1 cellular context compared by ENCODE assay signal in genomic region chr21:41752231-41752681, GRCh38.
A peak's percentile ranks its signal among the peaks of the same experiment; 100 is the strongest.
TF ChIP-seq lines count a peak whose summit lies in the region.

No MANE protein-coding gene starts in this region.

TF ChIP-seq in HEK293, 187 proteins besides CTCF, POLR2A, EP300 and RAD21 (continued from another document):
- TF ChIP-seq ZBTB21 (tag by site-specific recombination; IDR thresholded peaks at IDR 0.05): peak; percentile 55; the same call in 1 of the 2 replicates
- no peak for TF ChIP-seq ZNF18 (tag by site-specific recombination; IDR thresholded peaks at IDR 0.05)
- no peak for TF ChIP-seq ZNF221 (tag by site-specific recombination; IDR thresholded peaks at IDR 0.05; ENCODE audit: borderline replicate concordance)
- no peak for TF ChIP-seq ZNF155 (tag by site-specific recombination; IDR thresholded peaks at IDR 0.05)
- peak; percentile 92 for TF ChIP-seq SP7 (tag by site-specific recombination; IDR thresholded peaks at IDR 0.05)
- TF ChIP-seq IKZF3 (tag by site-specific recombination; IDR thresholded peaks at IDR 0.05): no peak
- TF ChIP-seq ZNF624 (tag by site-specific recombination; IDR thresholded peaks at IDR 0.05): no peak
- TF ChIP-seq ZNF280C (tag by site-specific recombination; IDR thresholded peaks at IDR 0.05): no peak
- no peak for TF ChIP-seq BCL6B (tag by site-specific recombination; IDR thresholded peaks at IDR 0.05)
- TF ChIP-seq KLF8 (tag by site-specific recombination; IDR thresholded peaks at IDR 0.05): no peak
- TF ChIP-seq ZBTB26 (tag by site-specific recombination; optimal IDR thresholded peaks at IDR 0.05): no peak
- TF ChIP-seq REPIN1 (tag by site-specific recombination; IDR thresholded peaks at IDR 0.05; ENCODE audit: low read depth): no peak
- TF ChIP-seq ZNF248 (tag by site-specific recombination; IDR thresholded peaks at IDR 0.05): no peak
- TF ChIP-seq KLF9 (tag by site-specific recombination; IDR thresholded peaks at IDR 0.05; ENCODE audit: low read depth): no peak
- no peak for TF ChIP-seq ZNF658 (tag by site-specific recombination; IDR thresholded peaks at IDR 0.05)
- no peak for TF ChIP-seq GLIS1 (tag by site-specific recombination; IDR thresholded peaks at IDR 0.05)
- peak; percentile 89 for TF ChIP-seq KLF10 (tag by site-specific recombination; IDR thresholded peaks at IDR 0.05)
- TF ChIP-seq GLIS2 (tag by site-specific recombination; IDR thresholded peaks at IDR 0.05): no peak
- peak; percentile 78 for TF ChIP-seq ZNF629 (tag by site-specific recombination; IDR thresholded peaks at IDR 0.05)
- no peak for TF ChIP-seq ZNF394 (tag by site-specific recombination; IDR thresholded peaks at IDR 0.05; ENCODE audit: borderline replicate concordance)
- peak; percentile 28; the same call in 1 of the 2 replicates for TF ChIP-seq PRDM10 (tag by site-specific recombination; IDR thresholded peaks at IDR 0.05)
- no peak for TF ChIP-seq ZNF792 (tag by site-specific recombination; IDR thresholded peaks at IDR 0.05)
- TF ChIP-seq ZNF791 (tag by site-specific recombination; IDR thresholded peaks at IDR 0.05): no peak
- TF ChIP-seq ZNF677 (tag by site-specific recombination; IDR thresholded peaks at IDR 0.05): no peak
- TF ChIP-seq ZNF341 (tag by site-specific recombination; IDR thresholded peaks at IDR 0.05; ENCODE audit: low read depth): no peak
- TF ChIP-seq ZNF785 (tag by site-specific recombination; IDR thresholded peaks at IDR 0.05): no peak
